Comparison of ENCODE assay signal across 32 cellular contexts in genomic region chrX:18579495-18579894, GRCh38.
"Had no signal": no experiment of that assay in that cellular context is flagged by ENCODE, and none has a peak within 500 bp of the region (broad histone marks: within the 10 kb centered on the region; RNA-seq: fewer than 3 reads in every experiment).

No MANE protein-coding gene starts in this region.

- H3K27ac Mint-ChIP-seq: naive thymus-derived CD8-positive, alpha-beta T cell; natural killer cell treated with Interleukin-12 subunit alpha and Interleukin-12 subunit beta and Interleukin-15 and Interleukin-18, amount 100 ng/mL, for 72 hours; nephron progenitor cell; progenitor cell of endocrine pancreas; stimulated activated memory B cell treated with anti-CD40 and anti-IgM and Interleukin-4, amounts not matched to agents 10 μg/mL and 1 μg/mL and 100 μg/mL, for 72 hours; stimulated activated naive CD8-positive, alpha-beta T cell treated with anti-CD3 and anti-CD28 coated beads, Interleukin-15, amount 100 ng/mL, for 72 hours; type B pancreatic cell had no signal

- DNase-seq: naive thymus-derived CD8-positive, alpha-beta T cell; nephron progenitor cell; nucleus accumbens; posterior cingulate gyrus; psoas muscle; right cardiac atrium; spleen; stimulated activated CD4-positive, alpha-beta T cell treated with anti-CD3 and anti-CD28 coated beads, Interleukin-12 subunit alpha, Interleukin-12 subunit beta, amount 100 ng/mL, for 4 hours; stimulated activated CD4-positive, alpha-beta T cell treated with anti-CD3 and anti-CD28 coated beads, Interleukin-1b, Interleukin-23, amount 100 ng/mL, for 48 hours; stimulated activated CD4-positive, alpha-beta T cell treated with anti-CD3 and anti-CD28 coated beads, Interleukin-4, amount 100 ng/mL, for 1 hour; stimulated activated CD4-positive, alpha-beta T cell treated with anti-CD3 and anti-CD28 coated beads, Interleukin-4, amount 100 ng/mL, for 4 hours; stimulated activated CD8-positive, alpha-beta memory T cell treated with anti-CD3 and anti-CD28 coated beads, Interleukin-4, amount 100 ng/mL, for 48 hours; stimulated activated naive CD4-positive, alpha-beta T cell; stimulated activated naive CD8-positive, alpha-beta T cell treated with anti-CD3 and anti-CD28 coated beads, Interleukin-15, amount 100 ng/mL, for 72 hours; stimulated activated naive CD8-positive, alpha-beta T cell treated with anti-CD3 and anti-CD28 coated beads, Interleukin-15, Interleukin-2, amounts not matched to agents 100 U/mL and 50 U/mL, for 24 hours; substantia nigra; testis; tibial artery; transverse colon; upper lobe of right lung; uterus had no signal

- H3K9me3 ChIP-seq: neutrophil, psoas muscle, spleen, suprapubic skin, testis, tibial artery, transverse colon, upper lobe of right lung, uterus had no signal

- H3K9me3 Mint-ChIP-seq: naive thymus-derived CD8-positive, alpha-beta T cell; natural killer cell treated with Interleukin-12 subunit alpha and Interleukin-12 subunit beta and Interleukin-15 and Interleukin-18, amount 100 ng/mL, for 72 hours; neural crest cell; stimulated activated memory B cell treated with anti-CD40 and anti-IgM and Interleukin-4, amounts not matched to agents 10 μg/mL and 1 μg/mL and 100 μg/mL, for 72 hours; stimulated activated naive CD8-positive, alpha-beta T cell treated with anti-CD3 and anti-CD28 coated beads, Interleukin-15, amount 100 ng/mL, for 72 hours; type B pancreatic cell had no signal

- H3K4me1 ChIP-seq: parathyroid adenoma, psoas muscle, spleen, suprapubic skin, testis, transverse colon, upper lobe of right lung, uterus had no signal

- H3K36me3 Mint-ChIP-seq: natural killer cell treated with Interleukin-12 subunit alpha and Interleukin-12 subunit beta and Interleukin-15 and Interleukin-18, amount 100 ng/mL, for 72 hours; type B pancreatic cell had no signal

- H3K27me3 ChIP-seq: neutrophil, spleen, suprapubic skin, testis, tibial artery, transverse colon, upper lobe of right lung, uterus had no signal

- H3K4me1 Mint-ChIP-seq: naive thymus-derived CD8-positive, alpha-beta T cell; stimulated activated memory B cell treated with anti-CD40 and anti-IgM and Interleukin-4, amounts not matched to agents 10 μg/mL and 1 μg/mL and 100 μg/mL, for 72 hours; stimulated activated naive CD8-positive, alpha-beta T cell treated with anti-CD3 and anti-CD28 coated beads, Interleukin-15, amount 100 ng/mL, for 72 hours had no signal

- H3K27ac ChIP-seq: neutrophil, parathyroid adenoma, psoas muscle, skin epidermis, spleen, suprapubic skin, testis, tibial artery, transverse colon, upper lobe of right lung, uterus had no signal

- H3K27me3 Mint-ChIP-seq: naive thymus-derived CD8-positive, alpha-beta T cell; natural killer cell treated with Interleukin-12 subunit alpha and Interleukin-12 subunit beta and Interleukin-15 and Interleukin-18, amount 100 ng/mL, for 72 hours; progenitor cell of endocrine pancreas; stimulated activated memory B cell treated with anti-CD40 and anti-IgM and Interleukin-4, amounts not matched to agents 10 μg/mL and 1 μg/mL and 100 μg/mL, for 72 hours; stimulated activated naive CD8-positive, alpha-beta T cell treated with anti-CD3 and anti-CD28 coated beads, Interleukin-15, amount 100 ng/mL, for 72 hours; type B pancreatic cell had no signal

- H3K9ac ChIP-seq: parathyroid adenoma had no signal

- H2AFZ ChIP-seq: parathyroid adenoma had no signal

- H3K4me3 Mint-ChIP-seq: naive thymus-derived CD8-positive, alpha-beta T cell; natural killer cell treated with Interleukin-12 subunit alpha and Interleukin-12 subunit beta and Interleukin-15 and Interleukin-18, amount 100 ng/mL, for 72 hours; nephron progenitor cell; neural crest cell; stimulated activated memory B cell treated with anti-CD40 and anti-IgM and Interleukin-4, amounts not matched to agents 10 μg/mL and 1 μg/mL and 100 μg/mL, for 72 hours; stimulated activated naive CD8-positive, alpha-beta T cell treated with anti-CD3 and anti-CD28 coated beads, Interleukin-15, amount 100 ng/mL, for 72 hours; type B pancreatic cell had no signal

- H3K36me3 ChIP-seq: suprapubic skin, tibial artery, transverse colon, upper lobe of right lung, uterus had no signal

- ATAC-seq: naive thymus-derived CD8-positive, alpha-beta T cell; natural killer cell treated with Interleukin-12 subunit alpha and Interleukin-12 subunit beta and Interleukin-15 and Interleukin-18, amount 100 ng/mL, for 72 hours; psoas muscle; right cardiac atrium; sciatic nerve; stimulated activated memory B cell treated with anti-CD40 and anti-IgM and Interleukin-4, amounts not matched to agents 10 μg/mL and 1 μg/mL and 100 μg/mL, for 72 hours; stimulated activated naive CD8-positive, alpha-beta T cell treated with anti-CD3 and anti-CD28 coated beads, Interleukin-15, amount 100 ng/mL, for 72 hours; stimulated activated naive CD8-positive, alpha-beta T cell treated with anti-CD3 and anti-CD28 coated beads, Interleukin-15, Interleukin-2, amounts not matched to agents 100 U/mL and 50 U/mL, for 24 hours; upper lobe of right lung had no signal

- H3K4me2 ChIP-seq: smooth muscle cell had no signal

- H3K79me2 ChIP-seq: parathyroid adenoma had no signal

- H3K4me3 ChIP-seq: psoas muscle, skin epidermis, smooth muscle cell, spleen, suprapubic skin, testis, tibial artery, transverse colon, upper lobe of right lung, uterus had no signal
